8 cellular contexts compared by ENCODE assay signal in the genomic region with DNA sequence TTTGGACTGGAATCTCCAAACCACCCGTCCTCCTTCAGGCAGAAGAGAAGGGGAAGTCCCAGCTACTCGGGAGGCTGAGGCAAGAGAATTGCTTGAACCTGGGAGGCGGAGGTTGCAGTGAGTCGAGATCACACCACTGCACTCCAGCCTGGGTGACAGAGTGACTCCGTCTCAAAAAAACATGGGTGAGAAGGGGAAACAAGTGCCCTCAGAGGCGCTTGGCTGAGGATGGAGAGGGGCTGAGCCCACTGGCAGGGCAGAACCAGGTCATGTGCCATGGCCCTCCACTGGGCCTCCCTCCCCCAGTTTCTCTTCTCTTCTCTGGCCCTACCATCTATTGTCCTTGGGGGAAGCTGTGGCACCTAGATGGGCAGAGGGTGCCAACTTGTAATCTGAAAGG.
DNase-seq lines count a peak whose midpoint lies in the region; ATAC-seq and TF ChIP-seq lines count a peak whose summit lies in the region.
"Not testable (repeated sequence)": the region's sequence is repeated elsewhere in the genome, so short reads cannot be mapped to it uniquely, and the experiment has no call there.

No MANE protein-coding gene starts in this region.

- not testable (repeated sequence) for ATAC-seq in activated CD8-positive, alpha-beta T cell treated with anti-CD3 and anti-CD28 coated beads, Interleukin-2, amount 10 ng/mL, durations not matched to agents 7 days and 5 days
- peak in 2 of 3 donors; percentile 3 to 8 for ATAC-seq in natural killer cell

- H3K27ac Mint-ChIP-seq in T-helper 2 cell treated with Interferon-gamma antibody and Interleukin-4, amounts not matched to agents 5 μg/mL and 100 μg/mL, for 36 hours, result not testable (repeated sequence)
- peak overlapping the region; percentile 4 for H3K27ac Mint-ChIP-seq in activated CD8-positive, alpha-beta T cell treated with anti-CD3 and anti-CD28 coated beads, Interleukin-2, amount 10 ng/mL, durations not matched to agents 7 days and 5 days
- H3K27ac Mint-ChIP-seq in activated naive CD4-positive, alpha-beta T cell treated with anti-CD3 and anti-CD28 coated beads, Interleukin-2, amount 50 U/mL, for 24 hours, result peak overlapping the region; percentile 46
- peak overlapping the region in 1 of 2 donors; percentile 33 for H3K27ac Mint-ChIP-seq in natural killer cell
- H3K27ac Mint-ChIP-seq in stimulated activated naive CD8-positive, alpha-beta T cell treated with anti-CD3 and anti-CD28 coated beads, Interleukin-15, Interleukin-2, amounts not matched to agents 100 ng/mL and 50 ng/mL, for 24 hours, result peak overlapping the region; percentile 72

- H3K9me3 Mint-ChIP-seq in T-helper 2 cell treated with Interferon-gamma antibody and Interleukin-4, amounts not matched to agents 5 μg/mL and 100 μg/mL, for 36 hours; activated CD8-positive, alpha-beta T cell treated with anti-CD3 and anti-CD28 coated beads, Interleukin-2, amount 10 ng/mL, durations not matched to agents 7 days and 5 days (ENCODE audit: insufficient read depth); activated naive CD4-positive, alpha-beta T cell treated with anti-CD3 and anti-CD28 coated beads, Interleukin-2, amount 50 U/mL, for 24 hours; natural killer cell; stimulated activated naive CD8-positive, alpha-beta T cell treated with anti-CD3 and anti-CD28 coated beads, Interleukin-15, Interleukin-2, amounts not matched to agents 100 ng/mL and 50 ng/mL, for 24 hours: not testable (repeated sequence)

- DNase-seq in CD1c-positive myeloid dendritic cell (ENCODE audit: extremely low spot score), result peak; percentile 45
- DNase-seq in Kasumi-1 (lab: John Stamatoyannopoulos, UW), result peak; percentile 41
- DNase-seq in T-helper 2 cell treated with Interferon-gamma antibody and Interleukin-4, amounts not matched to agents 5 μg/mL and 100 μg/mL, for 36 hours (ENCODE audit: low spot score), result peak; percentile 27
- not testable (repeated sequence) for DNase-seq in activated CD8-positive, alpha-beta T cell treated with anti-CD3 and anti-CD28 coated beads, Interleukin-2, amount 10 ng/mL, durations not matched to agents 7 days and 5 days; natural killer cell
- peak; percentile 29 for DNase-seq in ecto neural progenitor cell (ENCODE audit: low spot score)

- not testable (repeated sequence) for TF ChIP-seq CTCF in natural killer cell (IDR thresholded peaks at IDR 0.05)

- intact Hi-C loops in natural killer cell (cut with micrococcal nuclease), result not testable (repeated sequence)

- not testable (repeated sequence) for H3K4me1 Mint-ChIP-seq in T-helper 2 cell treated with Interferon-gamma antibody and Interleukin-4, amounts not matched to agents 5 μg/mL and 100 μg/mL, for 36 hours (ENCODE audit: low read depth)
- H3K4me1 Mint-ChIP-seq in activated CD8-positive, alpha-beta T cell treated with anti-CD3 and anti-CD28 coated beads, Interleukin-2, amount 10 ng/mL, durations not matched to agents 7 days and 5 days (ENCODE audit: low read depth), result peaks cover 34% of the 10 kb centered on the region
- H3K4me1 Mint-ChIP-seq in activated naive CD4-positive, alpha-beta T cell treated with anti-CD3 and anti-CD28 coated beads, Interleukin-2, amount 50 U/mL, for 24 hours, result peaks cover 14% of the 10 kb centered on the region
- peaks cover 9 to 22% of the 10 kb centered on the region in 2 donors for H3K4me1 Mint-ChIP-seq in natural killer cell
- H3K4me1 Mint-ChIP-seq in stimulated activated naive CD8-positive, alpha-beta T cell treated with anti-CD3 and anti-CD28 coated beads, Interleukin-15, Interleukin-2, amounts not matched to agents 100 ng/mL and 50 ng/mL, for 24 hours (ENCODE audit: low read depth), result peaks cover 28% of the 10 kb centered on the region

- POLR2A ChIA-PET in activated CD8-positive, alpha-beta T cell treated with anti-CD3 and anti-CD28 coated beads, Interleukin-2, amount 10 ng/mL, durations not matched to agents 7 days and 5 days (lab: Charles Lee), result not testable (repeated sequence)

- CTCF ChIA-PET in activated CD8-positive, alpha-beta T cell treated with anti-CD3 and anti-CD28 coated beads, Interleukin-2, amount 10 ng/mL, durations not matched to agents 7 days and 5 days (lab: Charles Lee), result not testable (repeated sequence)

- H3K4me3 Mint-ChIP-seq in T-helper 2 cell treated with Interferon-gamma antibody and Interleukin-4, amounts not matched to agents 5 μg/mL and 100 μg/mL, for 36 hours; activated CD8-positive, alpha-beta T cell treated with anti-CD3 and anti-CD28 coated beads, Interleukin-2, amount 10 ng/mL, durations not matched to agents 7 days and 5 days; activated naive CD4-positive, alpha-beta T cell treated with anti-CD3 and anti-CD28 coated beads, Interleukin-2, amount 50 U/mL, for 24 hours; natural killer cell; stimulated activated naive CD8-positive, alpha-beta T cell treated with anti-CD3 and anti-CD28 coated beads, Interleukin-15, Interleukin-2, amounts not matched to agents 100 ng/mL and 50 ng/mL, for 24 hours: not testable (repeated sequence)

- H3K36me3 Mint-ChIP-seq in T-helper 2 cell treated with Interferon-gamma antibody and Interleukin-4, amounts not matched to agents 5 μg/mL and 100 μg/mL, for 36 hours (ENCODE audit: low read depth), result peaks cover 16% of the 10 kb centered on the region
- peaks cover 18% of the 10 kb centered on the region for H3K36me3 Mint-ChIP-seq in activated CD8-positive, alpha-beta T cell treated with anti-CD3 and anti-CD28 coated beads, Interleukin-2, amount 10 ng/mL, durations not matched to agents 7 days and 5 days (ENCODE audit: low read depth)
- H3K36me3 Mint-ChIP-seq in activated naive CD4-positive, alpha-beta T cell treated with anti-CD3 and anti-CD28 coated beads, Interleukin-2, amount 50 U/mL, for 24 hours; natural killer cell; stimulated activated naive CD8-positive, alpha-beta T cell treated with anti-CD3 and anti-CD28 coated beads, Interleukin-15, Interleukin-2, amounts not matched to agents 100 ng/mL and 50 ng/mL, for 24 hours (ENCODE audit: low read depth): not testable (repeated sequence)

- H3K27me3 Mint-ChIP-seq in T-helper 2 cell treated with Interferon-gamma antibody and Interleukin-4, amounts not matched to agents 5 μg/mL and 100 μg/mL, for 36 hours (ENCODE audit: low read depth); activated CD8-positive, alpha-beta T cell treated with anti-CD3 and anti-CD28 coated beads, Interleukin-2, amount 10 ng/mL, durations not matched to agents 7 days and 5 days (ENCODE audit: low read depth); activated naive CD4-positive, alpha-beta T cell treated with anti-CD3 and anti-CD28 coated beads, Interleukin-2, amount 50 U/mL, for 24 hours; natural killer cell (ENCODE audit: low read depth in 2 of 2); stimulated activated naive CD8-positive, alpha-beta T cell treated with anti-CD3 and anti-CD28 coated beads, Interleukin-15, Interleukin-2, amounts not matched to agents 100 ng/mL and 50 ng/mL, for 24 hours: not testable (repeated sequence)
